2 cellular contexts compared by ENCODE assay signal in the genomic region with DNA sequence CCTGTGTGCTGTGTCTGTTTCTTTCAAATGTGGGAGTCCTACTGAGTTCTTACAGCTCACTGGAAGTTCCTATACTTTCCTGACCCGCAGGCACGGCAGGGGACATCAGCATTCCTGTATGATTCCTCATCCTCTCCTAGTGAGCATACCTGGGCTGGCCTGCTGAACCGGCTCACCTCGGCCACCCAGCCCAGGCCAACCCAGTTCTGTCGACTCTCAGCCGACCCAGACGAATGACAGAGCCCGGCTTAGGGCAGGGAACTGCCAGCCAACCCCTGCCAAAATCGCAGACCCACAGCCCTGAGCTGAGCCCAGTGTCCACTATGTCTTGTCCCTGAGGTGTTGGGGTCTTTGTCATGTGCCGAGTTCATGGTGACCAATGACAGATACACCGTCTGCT.
TF ChIP-seq lines count a peak whose summit lies in the region.

No MANE protein-coding gene starts in this region.

TF ChIP-seq in Ishikawa, 13 proteins besides CTCF, POLR2A, EP300 and RAD21:
- TF ChIP-seq, protein P1, sequence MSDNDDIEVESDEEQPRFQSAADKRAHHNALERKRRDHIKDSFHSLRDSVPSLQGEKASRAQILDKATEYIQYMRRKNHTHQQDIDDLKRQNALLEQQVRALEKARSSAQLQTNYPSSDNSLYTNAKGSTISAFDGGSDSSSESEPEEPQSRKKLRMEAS (IDR thresholded peaks at IDR 0.05), result no peak
- peak; percentile 44; the same call in 1 of the 2 replicates for TF ChIP-seq TEAD4 (IDR thresholded peaks at IDR 0.05)
TF ChIP-seq in Ishikawa: peak in this region for 1.

TF ChIP-seq in H1, 55 proteins besides CTCF, POLR2A, EP300 and RAD21:
- TF ChIP-seq TAF7 (optimal IDR thresholded peaks at IDR 0.05; ENCODE audit: borderline replicate concordance, low read depth, low read length) (no peak), SP1 (IDR thresholded peaks at IDR 0.05; ENCODE audit: low read depth, low read length) (peak; percentile 56; the same call in 1 of the 2 replicates), RFX5 (IDR thresholded peaks at IDR 0.05; ENCODE audit: borderline replicate concordance, low read depth, low read length) (no peak), EGR1 (IDR thresholded peaks at IDR 0.05; ENCODE audit: borderline replicate concordance, low read depth, low read length) (no peak), GABPA (IDR thresholded peaks at IDR 0.05; ENCODE audit: borderline replicate concordance, insufficient read depth, low read length) (no peak), ASH2L (IDR thresholded peaks at IDR 0.05; ENCODE audit: low read length) (no peak), HDAC6 (IDR thresholded peaks at IDR 0.05; ENCODE audit: low read depth, low read length) (no peak), BRCA1 (IDR thresholded peaks at IDR 0.05; ENCODE audit: low read depth, low read length) (no peak), PHF8 (conservative IDR thresholded peaks at IDR 0.05; ENCODE audit: low read depth, low read length) (no peak), JUND (IDR thresholded peaks at IDR 0.05; ENCODE audit: low read length) (peak; percentile 95), NRF1 (IDR thresholded peaks at IDR 0.05; ENCODE audit: low read depth, low read length) (no peak), JUN (IDR thresholded peaks at IDR 0.05; ENCODE audit: low read depth, low read length) (peak; percentile 54; the same call in 1 of the 2 replicates), RXRA (IDR thresholded peaks at IDR 0.05; ENCODE audit: insufficient read depth, low read depth, low read length) (no peak), TEAD4 (IDR thresholded peaks at IDR 0.05; ENCODE audit: low read depth, low read length) (peak; percentile 90), TBP (IDR thresholded peaks at IDR 0.05; ENCODE audit: low read depth, low read length) (no peak), RBBP5 (IDR thresholded peaks at IDR 0.05; ENCODE audit: borderline replicate concordance, low read depth, low read length) (no peak), NANOG (IDR thresholded peaks at IDR 0.05; ENCODE audit: insufficient read depth, low read depth, low read length, poor library complexity, severe bottlenecking) (peak; percentile 27)
- TF ChIP-seq, protein P2, sequence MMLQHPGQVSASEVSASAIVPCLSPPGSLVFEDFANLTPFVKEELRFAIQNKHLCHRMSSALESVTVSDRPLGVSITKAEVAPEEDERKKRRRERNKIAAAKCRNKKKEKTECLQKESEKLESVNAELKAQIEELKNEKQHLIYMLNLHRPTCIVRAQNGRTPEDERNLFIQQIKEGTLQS (IDR thresholded peaks at IDR 0.05; ENCODE audit: insufficient read depth, low read depth, low read length), result peak; percentile 30; the same call in 1 of the 2 replicates
- TF ChIP-seq, protein P1 (IDR thresholded peaks at IDR 0.05), result peak; percentile 25; the same call in 1 of the 2 replicates
